10 cellular contexts compared by ENCODE assay signal in genomic region chr15:75112848-75113492, GRCh38.
DNase-seq lines count a peak whose midpoint lies in the region; ATAC-seq, FAIRE-seq and TF ChIP-seq lines count a peak whose summit lies in the region.
"Had no signal": no experiment of that assay in that cellular context is flagged by ENCODE, and none has a peak within 500 bp of the region (broad histone marks: within the 10 kb centered on the region; RNA-seq: fewer than 3 reads in every experiment).

No MANE protein-coding gene starts in this region.

- FAIRE-seq in GM12892 (lab: Jason Lieb, UNC): peak; percentile 73
- FAIRE-seq: D721Med had no signal

- intact Hi-C loops in left ventricle myocardium superior (cut with micrococcal nuclease): no loop called here

- no peak for TF ChIP-seq POLR2A in GM12892 (IDR thresholded peaks at IDR 0.05; ENCODE audit: low read depth, low read length)

- peak; percentile 50 for ATAC-seq in GM19467 (IDR thresholded peaks at IDR 0.05; ENCODE audit: unreplicated experiment)
- peak; percentile 42 for ATAC-seq in HG03108 (IDR thresholded peaks at IDR 0.05; ENCODE audit: unreplicated experiment)
- peak; percentile 26 for ATAC-seq in left ventricle myocardium superior

- DNase-seq in GM12892 (ENCODE audit: insufficient read length) (no peak), left ventricle myocardium superior (no peak), C1 segment of cervical spinal cord (lab: John Stamatoyannopoulos, UW) (no peak), NCI-H524 treated with DMSO at 0.1 percent for 48 hours (lab: John Stamatoyannopoulos, UW) (no peak), NCI-H146 treated with DMSO at 0.1 percent for 48 hours (lab: John Stamatoyannopoulos, UW; ENCODE audit: unreplicated experiment) (no peak), DMS 273 treated with DMSO at 0.1 percent for 48 hours (lab: John Stamatoyannopoulos, UW) (no peak)
- DNase-seq: NCI-H1694 treated with DMSO at 0.1 percent for 48 hours had no signal
